1 cellular context compared by ENCODE assay signal in genomic region chr5:115816226-115817042, GRCh38.
TF ChIP-seq lines count a peak whose summit lies in the region.

TSS of gene CDO1 (minus strand) at chr5:115816659. CDS start at chr5:115816397, 262 bp downstream.

TF ChIP-seq in HepG2, 621 proteins besides CTCF, POLR2A, EP300 and RAD21 (continued from another document and continues in another):
- TF ChIP-seq, protein P1, sequence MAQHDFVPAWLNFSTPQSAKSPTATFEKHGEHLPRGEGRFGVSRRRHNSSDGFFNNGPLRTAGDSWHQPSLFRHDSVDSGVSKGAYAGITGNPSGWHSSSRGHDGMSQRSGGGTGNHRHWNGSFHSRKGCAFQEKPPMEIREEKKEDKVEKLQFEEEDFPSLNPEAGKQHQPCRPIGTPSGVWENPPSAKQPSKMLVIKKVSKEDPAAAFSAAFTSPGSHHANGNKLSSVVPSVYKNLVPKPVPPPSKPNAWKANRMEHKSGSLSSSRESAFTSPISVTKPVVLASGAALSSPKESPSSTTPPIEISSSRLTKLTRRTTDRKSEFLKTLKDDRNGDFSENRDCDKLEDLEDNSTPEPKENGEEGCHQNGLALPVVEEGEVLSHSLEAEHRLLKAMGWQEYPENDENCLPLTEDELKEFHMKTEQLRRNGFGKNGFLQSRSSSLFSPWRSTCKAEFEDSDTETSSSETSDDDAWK (CRISPR knock-in tag; IDR thresholded peaks at IDR 0.05) = no peak
- TF ChIP-seq, protein P2, sequence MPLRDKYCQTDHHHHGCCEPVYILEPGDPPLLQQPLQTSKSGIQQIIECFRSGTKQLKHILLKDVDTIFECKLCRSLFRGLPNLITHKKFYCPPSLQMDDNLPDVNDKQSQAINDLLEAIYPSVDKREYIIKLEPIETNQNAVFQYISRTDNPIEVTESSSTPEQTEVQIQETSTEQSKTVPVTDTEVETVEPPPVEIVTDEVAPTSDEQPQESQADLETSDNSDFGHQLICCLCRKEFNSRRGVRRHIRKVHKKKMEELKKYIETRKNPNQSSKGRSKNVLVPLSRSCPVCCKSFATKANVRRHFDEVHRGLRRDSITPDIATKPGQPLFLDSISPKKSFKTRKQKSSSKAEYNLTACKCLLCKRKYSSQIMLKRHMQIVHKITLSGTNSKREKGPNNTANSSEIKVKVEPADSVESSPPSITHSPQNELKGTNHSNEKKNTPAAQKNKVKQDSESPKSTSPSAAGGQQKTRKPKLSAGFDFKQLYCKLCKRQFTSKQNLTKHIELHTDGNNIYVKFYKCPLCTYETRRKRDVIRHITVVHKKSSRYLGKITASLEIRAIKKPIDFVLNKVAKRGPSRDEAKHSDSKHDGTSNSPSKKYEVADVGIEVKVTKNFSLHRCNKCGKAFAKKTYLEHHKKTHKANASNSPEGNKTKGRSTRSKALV (CRISPR knock-in tag; IDR thresholded peaks at IDR 0.05) = peak; percentile 88; the same call in 1 of the 2 replicates
- TF ChIP-seq ZNF709 (CRISPR knock-in tag; IDR thresholded peaks at IDR 0.05) (0 out of 2 replicates have a peak, but pooled peaks have one; percentile 10), ZNF841 (CRISPR knock-in tag; IDR thresholded peaks at IDR 0.05; ENCODE audit: borderline replicate concordance) (no peak), CCDC6 (CRISPR knock-in tag; IDR thresholded peaks at IDR 0.05) (no peak), ZNF24 (IDR thresholded peaks at IDR 0.05) (no peak), TFAP4 (IDR thresholded peaks at IDR 0.05; ENCODE audit: borderline replicate concordance, low read depth) (no peak), PHF5A (CRISPR knock-in tag; IDR thresholded peaks at IDR 0.05; ENCODE audit: low read depth, unreplicated experiment) (no peak), ZNF710 (CRISPR knock-in tag; IDR thresholded peaks at IDR 0.05; ENCODE audit: borderline replicate concordance) (peak; percentile 32; the same call in 1 of the 2 replicates), RFX5 (IDR thresholded peaks at IDR 0.05; ENCODE audit: low read depth, low read length) (no peak), ETV6 (CRISPR knock-in tag; conservative IDR thresholded peaks at IDR 0.05) (no peak), ZKSCAN5 (CRISPR knock-in tag; IDR thresholded peaks at IDR 0.05) (no peak), NFE2 (CRISPR knock-in tag; IDR thresholded peaks at IDR 0.05) (no peak), IRX3 (CRISPR knock-in tag; IDR thresholded peaks at IDR 0.05; ENCODE audit: borderline replicate concordance, low read depth) (no peak), ELK4 (CRISPR knock-in tag; IDR thresholded peaks at IDR 0.05; ENCODE audit: borderline replicate concordance) (no peak), HES4 (CRISPR knock-in tag; IDR thresholded peaks at IDR 0.05; ENCODE audit: borderline replicate concordance) (no peak), ZBTB7A (CRISPR knock-in tag; IDR thresholded peaks at IDR 0.05) (no peak), ARNTL (CRISPR knock-in tag; IDR thresholded peaks at IDR 0.05) (no peak), ZC3H13 (CRISPR knock-in tag; IDR thresholded peaks at IDR 0.05) (no peak), DNMT1 (CRISPR knock-in tag; IDR thresholded peaks at IDR 0.05) (peak; percentile 6; the same call in 1 of the 2 replicates), ZNF607 (CRISPR knock-in tag; IDR thresholded peaks at IDR 0.05; ENCODE audit: borderline replicate concordance) (no peak), ZNF598 (CRISPR knock-in tag; IDR thresholded peaks at IDR 0.05; ENCODE audit: borderline replicate concordance) (no peak), ZNF256 (CRISPR knock-in tag; conservative IDR thresholded peaks at IDR 0.05) (no peak), ZNF124 (CRISPR knock-in tag; IDR thresholded peaks at IDR 0.05) (no peak), ZSCAN9 (CRISPR knock-in tag; IDR thresholded peaks at IDR 0.05; ENCODE audit: borderline replicate concordance) (no peak), TEAD3 (CRISPR knock-in tag; optimal IDR thresholded peaks at IDR 0.05; ENCODE audit: borderline replicate concordance) (no peak), ZNF724P (CRISPR knock-in tag; IDR thresholded peaks at IDR 0.05; ENCODE audit: borderline replicate concordance) (0 out of 2 replicates have a peak, but pooled peaks have one; percentile 22), CSRNP1 (CRISPR knock-in tag; IDR thresholded peaks at IDR 0.05) (no peak), CENPT (CRISPR knock-in tag; IDR thresholded peaks at IDR 0.05; ENCODE audit: low read depth) (peak; percentile 31; the same call in 1 of the 2 replicates), KLF12 (CRISPR knock-in tag; IDR thresholded peaks at IDR 0.05; ENCODE audit: borderline replicate concordance) (peak; percentile 30; the same call in 1 of the 2 replicates), SRSF4 (IDR thresholded peaks at IDR 0.05; ENCODE audit: low read depth, low read length, poor library complexity, severe bottlenecking) (no peak), DR1 (CRISPR knock-in tag; IDR thresholded peaks at IDR 0.05) (peak; percentile 33; the same call in 1 of the 2 replicates), ZNF431 (CRISPR knock-in tag; IDR thresholded peaks at IDR 0.05; ENCODE audit: borderline replicate concordance, low read depth) (no peak; the same call in 1 of the 2 replicates), SAFB2 (CRISPR knock-in tag; IDR thresholded peaks at IDR 0.05; ENCODE audit: borderline replicate concordance, low read depth) (no peak), SKI (IDR thresholded peaks at IDR 0.05; ENCODE audit: partially characterized antibody) (no peak), ZEB1 (IDR thresholded peaks at IDR 0.05; ENCODE audit: insufficient replicate concordance, low read depth) (no peak), ATAD3A (CRISPR knock-in tag; IDR thresholded peaks at IDR 0.05) (no peak)
- TF ChIP-seq, protein P3, sequence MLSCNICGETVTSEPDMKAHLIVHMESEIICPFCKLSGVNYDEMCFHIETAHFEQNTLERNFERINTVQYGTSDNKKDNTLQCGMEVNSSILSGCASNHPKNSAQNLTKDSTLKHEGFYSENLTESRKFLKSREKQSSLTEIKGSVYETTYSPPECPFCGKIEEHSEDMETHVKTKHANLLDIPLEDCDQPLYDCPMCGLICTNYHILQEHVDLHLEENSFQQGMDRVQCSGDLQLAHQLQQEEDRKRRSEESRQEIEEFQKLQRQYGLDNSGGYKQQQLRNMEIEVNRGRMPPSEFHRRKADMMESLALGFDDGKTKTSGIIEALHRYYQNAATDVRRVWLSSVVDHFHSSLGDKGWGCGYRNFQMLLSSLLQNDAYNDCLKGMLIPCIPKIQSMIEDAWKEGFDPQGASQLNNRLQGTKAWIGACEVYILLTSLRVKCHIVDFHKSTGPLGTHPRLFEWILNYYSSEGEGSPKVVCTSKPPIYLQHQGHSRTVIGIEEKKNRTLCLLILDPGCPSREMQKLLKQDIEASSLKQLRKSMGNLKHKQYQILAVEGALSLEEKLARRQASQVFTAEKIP (CRISPR knock-in tag; IDR thresholded peaks at IDR 0.05; ENCODE audit: borderline replicate concordance) = no peak
- TF ChIP-seq, protein P4, sequence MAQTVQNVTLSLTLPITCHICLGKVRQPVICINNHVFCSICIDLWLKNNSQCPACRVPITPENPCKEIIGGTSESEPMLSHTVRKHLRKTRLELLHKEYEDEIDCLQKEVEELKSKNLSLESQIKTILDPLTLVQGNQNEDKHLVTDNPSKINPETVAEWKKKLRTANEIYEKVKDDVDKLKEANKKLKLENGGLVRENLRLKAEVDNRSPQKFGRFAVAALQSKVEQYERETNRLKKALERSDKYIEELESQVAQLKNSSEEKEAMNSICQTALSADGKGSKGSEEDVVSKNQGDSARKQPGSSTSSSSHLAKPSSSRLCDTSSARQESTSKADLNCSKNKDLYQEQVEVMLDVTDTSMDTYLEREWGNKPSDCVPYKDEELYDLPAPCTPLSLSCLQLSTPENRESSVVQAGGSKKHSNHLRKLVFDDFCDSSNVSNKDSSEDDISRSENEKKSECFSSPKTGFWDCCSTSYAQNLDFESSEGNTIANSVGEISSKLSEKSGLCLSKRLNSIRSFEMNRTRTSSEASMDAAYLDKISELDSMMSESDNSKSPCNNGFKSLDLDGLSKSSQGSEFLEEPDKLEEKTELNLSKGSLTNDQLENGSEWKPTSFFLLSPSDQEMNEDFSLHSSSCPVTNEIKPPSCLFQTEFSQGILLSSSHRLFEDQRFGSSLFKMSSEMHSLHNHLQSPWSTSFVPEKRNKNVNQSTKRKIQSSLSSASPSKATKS (CRISPR knock-in tag; IDR thresholded peaks at IDR 0.05) = no peak
- TF ChIP-seq, protein P5, sequence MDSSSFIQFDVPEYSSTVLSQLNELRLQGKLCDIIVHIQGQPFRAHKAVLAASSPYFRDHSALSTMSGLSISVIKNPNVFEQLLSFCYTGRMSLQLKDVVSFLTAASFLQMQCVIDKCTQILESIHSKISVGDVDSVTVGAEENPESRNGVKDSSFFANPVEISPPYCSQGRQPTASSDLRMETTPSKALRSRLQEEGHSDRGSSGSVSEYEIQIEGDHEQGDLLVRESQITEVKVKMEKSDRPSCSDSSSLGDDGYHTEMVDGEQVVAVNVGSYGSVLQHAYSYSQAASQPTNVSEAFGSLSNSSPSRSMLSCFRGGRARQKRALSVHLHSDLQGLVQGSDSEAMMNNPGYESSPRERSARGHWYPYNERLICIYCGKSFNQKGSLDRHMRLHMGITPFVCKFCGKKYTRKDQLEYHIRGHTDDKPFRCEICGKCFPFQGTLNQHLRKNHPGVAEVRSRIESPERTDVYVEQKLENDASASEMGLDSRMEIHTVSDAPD (CRISPR knock-in tag; IDR thresholded peaks at IDR 0.05) = no peak
- TF ChIP-seq, protein P6, sequence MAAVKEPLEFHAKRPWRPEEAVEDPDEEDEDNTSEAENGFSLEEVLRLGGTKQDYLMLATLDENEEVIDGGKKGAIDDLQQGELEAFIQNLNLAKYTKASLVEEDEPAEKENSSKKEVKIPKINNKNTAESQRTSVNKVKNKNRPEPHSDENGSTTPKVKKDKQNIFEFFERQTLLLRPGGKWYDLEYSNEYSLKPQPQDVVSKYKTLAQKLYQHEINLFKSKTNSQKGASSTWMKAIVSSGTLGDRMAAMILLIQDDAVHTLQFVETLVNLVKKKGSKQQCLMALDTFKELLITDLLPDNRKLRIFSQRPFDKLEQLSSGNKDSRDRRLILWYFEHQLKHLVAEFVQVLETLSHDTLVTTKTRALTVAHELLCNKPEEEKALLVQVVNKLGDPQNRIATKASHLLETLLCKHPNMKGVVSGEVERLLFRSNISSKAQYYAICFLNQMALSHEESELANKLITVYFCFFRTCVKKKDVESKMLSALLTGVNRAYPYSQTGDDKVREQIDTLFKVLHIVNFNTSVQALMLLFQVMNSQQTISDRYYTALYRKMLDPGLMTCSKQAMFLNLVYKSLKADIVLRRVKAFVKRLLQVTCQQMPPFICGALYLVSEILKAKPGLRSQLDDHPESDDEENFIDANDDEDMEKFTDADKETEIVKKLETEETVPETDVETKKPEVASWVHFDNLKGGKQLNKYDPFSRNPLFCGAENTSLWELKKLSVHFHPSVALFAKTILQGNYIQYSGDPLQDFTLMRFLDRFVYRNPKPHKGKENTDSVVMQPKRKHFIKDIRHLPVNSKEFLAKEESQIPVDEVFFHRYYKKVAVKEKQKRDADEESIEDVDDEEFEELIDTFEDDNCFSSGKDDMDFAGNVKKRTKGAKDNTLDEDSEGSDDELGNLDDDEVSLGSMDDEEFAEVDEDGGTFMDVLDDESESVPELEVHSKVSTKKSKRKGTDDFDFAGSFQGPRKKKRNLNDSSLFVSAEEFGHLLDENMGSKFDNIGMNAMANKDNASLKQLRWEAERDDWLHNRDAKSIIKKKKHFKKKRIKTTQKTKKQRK (IDR thresholded peaks at IDR 0.05; ENCODE audit: low read length) = no peak
- TF ChIP-seq, protein P7, sequence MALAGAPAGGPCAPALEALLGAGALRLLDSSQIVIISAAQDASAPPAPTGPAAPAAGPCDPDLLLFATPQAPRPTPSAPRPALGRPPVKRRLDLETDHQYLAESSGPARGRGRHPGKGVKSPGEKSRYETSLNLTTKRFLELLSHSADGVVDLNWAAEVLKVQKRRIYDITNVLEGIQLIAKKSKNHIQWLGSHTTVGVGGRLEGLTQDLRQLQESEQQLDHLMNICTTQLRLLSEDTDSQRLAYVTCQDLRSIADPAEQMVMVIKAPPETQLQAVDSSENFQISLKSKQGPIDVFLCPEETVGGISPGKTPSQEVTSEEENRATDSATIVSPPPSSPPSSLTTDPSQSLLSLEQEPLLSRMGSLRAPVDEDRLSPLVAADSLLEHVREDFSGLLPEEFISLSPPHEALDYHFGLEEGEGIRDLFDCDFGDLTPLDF (CRISPR knock-in tag; IDR thresholded peaks at IDR 0.05) = no peak
